9 cellular contexts compared by ENCODE assay signal in genomic region chr1:180482425-180483275, GRCh38. TPM values are rescaled to one million over a fixed set of nuclear protein-coding genes. Genes with fewer than 3 reads are reported as not detected.
DNase-seq lines count a peak whose midpoint lies in the region; ATAC-seq and TF ChIP-seq lines count a peak whose summit lies in the region.
"Had no signal": no experiment of that assay in that cellular context is flagged by ENCODE, and none has a peak within 500 bp of the region (broad histone marks: within the 10 kb centered on the region; RNA-seq: fewer than 3 reads in every experiment).

No MANE protein-coding gene starts in this region.

- no peaks in the 10 kb centered on the region for H3K4me1 ChIP-seq in PC-9 (replicated peaks; ENCODE audit: insufficient read depth)

- H3K4me2 ChIP-seq in PC-9 = peak overlapping the region; percentile 6; the same call in 1 of the 2 replicates

- no TSS peak for BruUV-seq in PC-9 (replicated peaks; lab: Mats Ljungman, UMichigan)

- peak; percentile 46 for DNase-seq in DMS79 treated with DMSO at 0.1 percent for 48 hours (lab: John Stamatoyannopoulos, UW)
- DNase-seq in DMS79 (lab: John Stamatoyannopoulos, UW) = no peak
- peak; percentile 63 for DNase-seq in HT-29 (ENCODE audit: low spot score)
- peak in 1 of 2 experiments; percentile 45 for DNase-seq in PC-9
- peak; percentile 35 to 64 for DNase-seq in dermis microvascular lymphatic vessel endothelial cell (ENCODE audit: low read depth in 2 of 2)
- DNase-seq in midbrain (lab: John Stamatoyannopoulos, UW) = peak; percentile 54
- DNase-seq in activated CD8-positive, alpha-beta memory T cell treated with anti-CD3 and anti-CD28 coated beads, Interleukin-2, amount 50 U/mL, for 4 hours = no peak

- peak; percentile 83 for TF ChIP-seq CTCF in PC-9 (conservative IDR thresholded peaks at IDR 0.05)

- no peaks in the 10 kb centered on the region for H3K79me2 ChIP-seq in PC-9 (ENCODE audit: low read depth)

- POLR2A ChIA-PET in PC-9 (lab: Charles Lee; ENCODE audit: unreplicated experiment) = interaction anchor here (0.6 kb wide), 1 partner anchor 20 kb away, joined by 3 read pairs; the partner anchor contains the start of gene ACBD6

- H3K27me3 ChIP-seq in PC-9 (ENCODE audit: insufficient read depth, low read depth) = no peaks in the 10 kb centered on the region
- H3K27me3 ChIP-seq: BLaER1 treated with 17β-estradiol and CSF1 and Interleukin-3, amounts not matched to agents 10 nM and 100 nM had no signal

- H2AFZ ChIP-seq in PC-9 = no peak overlapping the region

- H3K9me2 ChIP-seq in PC-9 (ENCODE audit: insufficient read depth) = no peaks in the 10 kb centered on the region

- CTCF ChIA-PET in PC-9 (lab: Charles Lee) = no interaction called here

- peaks cover 7% of the 10 kb centered on the region; the same call in 1 of the 2 replicates for H3F3A ChIP-seq in PC-9 (ENCODE audit: insufficient read depth, low read depth)

- intact Hi-C loops in PC-9 (cut with micrococcal nuclease; ENCODE audit: unreplicated experiment) = loop anchor here (1.0 to 5.0 kb wide), 3 partner anchors 230 to 776 kb away; no protein-coding TSS in a partner anchor

- peaks cover 13% of the 10 kb centered on the region for H4K20me1 ChIP-seq in PC-9 (ENCODE audit: insufficient read depth)

- no peak overlapping the region for H3K27ac ChIP-seq in PC-9
- H3K27ac ChIP-seq: BLaER1 treated with 17β-estradiol and CSF1 and Interleukin-3, amounts not matched to agents 10 nM and 100 nM had no signal

- no peak overlapping the region for H3K4me3 ChIP-seq in PC-9
- H3K4me3 ChIP-seq: BLaER1 treated with 17β-estradiol and CSF1 and Interleukin-3, amounts not matched to agents 10 nM and 100 nM had no signal

- H3K36me3 ChIP-seq in PC-9 (ENCODE audit: low read depth) = peaks cover 13% of the 10 kb centered on the region; the same call in 1 of the 2 replicates

- no peaks in the 10 kb centered on the region for H3K9me3 ChIP-seq in PC-9 (ENCODE audit: insufficient read depth, low read depth)

- no peak for ATAC-seq in GM19397 (IDR thresholded peaks at IDR 0.05; ENCODE audit: unreplicated experiment)

RNA-seq across cellular contexts. Expression of gene ACBD6, which starts 19.7 kb away (rescaled TPM):
- 58.4 and 63.8 TPM in 2 replicates for total RNA-seq in HT-29 (2014; rRNA removed; shearing (Covaris generic))
- total RNA-seq in PC-9 (2021) (52.2 and 61.0 TPM in 2 replicates), dermis microvascular lymphatic vessel endothelial cell (53.6 and 55.2 TPM in 2 replicates)

Comparison
In these comparisons a context has a peak if more than half of its experiments do, and no peak if none do; other contexts are left out.
1. DNase-seq: peak in DMS79 treated with DMSO at 0.1 percent for 48 hours (single experiment), HT-29 (single experiment), dermis microvascular lymphatic vessel endothelial cell (2 of 2) and midbrain (single experiment); none in DMS79 (single experiment) and activated CD8-positive, alpha-beta memory T cell treated with anti-CD3 and anti-CD28 coated beads, Interleukin-2, amount 50 U/mL, for 4 hours (single experiment).